ENCODE assay signal across 19 cellular contexts in the genomic region with DNA sequence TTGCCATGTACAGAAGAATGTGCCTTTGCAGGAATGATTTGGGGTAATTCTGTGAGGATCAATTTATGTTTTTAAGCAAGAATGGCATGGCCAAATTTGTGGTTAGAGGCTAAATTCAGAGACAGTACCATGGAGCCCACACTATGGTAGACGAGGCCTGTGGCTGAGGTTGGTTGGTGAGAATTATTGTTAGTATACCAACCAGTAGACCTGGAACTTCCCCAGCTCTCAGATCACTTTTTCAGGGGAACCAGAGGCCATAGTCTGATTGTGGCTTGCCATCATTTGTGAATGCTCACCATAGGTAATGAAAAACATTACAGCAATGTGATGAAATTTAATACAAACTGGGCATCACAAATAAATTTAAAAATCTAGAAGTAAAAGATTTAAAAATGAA.
DNase-seq lines count a peak whose midpoint lies in the region; ATAC-seq and FAIRE-seq lines count a peak whose summit lies in the region.
"Had no signal": no experiment of that assay in that cellular context is flagged by ENCODE, and none has a peak within 500 bp of the region (broad histone marks: within the 10 kb centered on the region; RNA-seq: fewer than 3 reads in every experiment).

No MANE protein-coding gene starts in this region.

- peak; percentile 36 for FAIRE-seq in HTR-8/SVneo (lab: Jason Lieb, UNC)

- ATAC-seq in GM18861 (IDR thresholded peaks at IDR 0.05; ENCODE audit: unreplicated experiment) (peak; percentile 76), GM21381 (IDR thresholded peaks at IDR 0.05; ENCODE audit: unreplicated experiment) (peak; percentile 79), HG02943 (IDR thresholded peaks at IDR 0.05; ENCODE audit: low read depth, unreplicated experiment) (peak; percentile 78)
- ATAC-seq: lower lobe of right lung, natural killer cell, upper lobe of right lung had no signal

- DNase-seq in HTR-8/SVneo (ENCODE audit: insufficient read length, low spot score) (no peak), NCI-H345 (lab: John Stamatoyannopoulos, UW) (no peak), amniotic stem cell (lab: John Stamatoyannopoulos, UW) (no peak), NCI-H2107 treated with DMSO at 0.1 percent for 48 hours (lab: John Stamatoyannopoulos, UW; ENCODE audit: unreplicated experiment) (no peak), HuH-7.5 (ENCODE audit: low spot score) (no peak)
- DNase-seq: ACHN; activated CD4-positive, alpha-beta T cell treated with anti-CD3 and anti-CD28 coated beads for 1 hour; CD4-positive, alpha-beta memory T cell; colonic mucosa; EL; lower lobe of right lung; natural killer cell; NCI-H1417; NCI-H446; stimulated activated CD4-positive, alpha-beta T cell treated with anti-CD3 and anti-CD28 coated beads, Interleukin-12 subunit alpha, Interleukin-12 subunit beta, amount 100 ng/mL, for 4 hours; upper lobe of right lung had no signal
